In genomic region chr13:102291587-102292218, GRCh38 we compare ENCODE assay signal across 1 cellular context.
TF ChIP-seq lines count a peak whose summit lies in the region.

No MANE protein-coding gene starts in this region.

TF ChIP-seq in K562, 482 proteins besides CTCF, POLR2A, EP300 and RAD21 (continued from another document):
- TF ChIP-seq, protein P1, sequence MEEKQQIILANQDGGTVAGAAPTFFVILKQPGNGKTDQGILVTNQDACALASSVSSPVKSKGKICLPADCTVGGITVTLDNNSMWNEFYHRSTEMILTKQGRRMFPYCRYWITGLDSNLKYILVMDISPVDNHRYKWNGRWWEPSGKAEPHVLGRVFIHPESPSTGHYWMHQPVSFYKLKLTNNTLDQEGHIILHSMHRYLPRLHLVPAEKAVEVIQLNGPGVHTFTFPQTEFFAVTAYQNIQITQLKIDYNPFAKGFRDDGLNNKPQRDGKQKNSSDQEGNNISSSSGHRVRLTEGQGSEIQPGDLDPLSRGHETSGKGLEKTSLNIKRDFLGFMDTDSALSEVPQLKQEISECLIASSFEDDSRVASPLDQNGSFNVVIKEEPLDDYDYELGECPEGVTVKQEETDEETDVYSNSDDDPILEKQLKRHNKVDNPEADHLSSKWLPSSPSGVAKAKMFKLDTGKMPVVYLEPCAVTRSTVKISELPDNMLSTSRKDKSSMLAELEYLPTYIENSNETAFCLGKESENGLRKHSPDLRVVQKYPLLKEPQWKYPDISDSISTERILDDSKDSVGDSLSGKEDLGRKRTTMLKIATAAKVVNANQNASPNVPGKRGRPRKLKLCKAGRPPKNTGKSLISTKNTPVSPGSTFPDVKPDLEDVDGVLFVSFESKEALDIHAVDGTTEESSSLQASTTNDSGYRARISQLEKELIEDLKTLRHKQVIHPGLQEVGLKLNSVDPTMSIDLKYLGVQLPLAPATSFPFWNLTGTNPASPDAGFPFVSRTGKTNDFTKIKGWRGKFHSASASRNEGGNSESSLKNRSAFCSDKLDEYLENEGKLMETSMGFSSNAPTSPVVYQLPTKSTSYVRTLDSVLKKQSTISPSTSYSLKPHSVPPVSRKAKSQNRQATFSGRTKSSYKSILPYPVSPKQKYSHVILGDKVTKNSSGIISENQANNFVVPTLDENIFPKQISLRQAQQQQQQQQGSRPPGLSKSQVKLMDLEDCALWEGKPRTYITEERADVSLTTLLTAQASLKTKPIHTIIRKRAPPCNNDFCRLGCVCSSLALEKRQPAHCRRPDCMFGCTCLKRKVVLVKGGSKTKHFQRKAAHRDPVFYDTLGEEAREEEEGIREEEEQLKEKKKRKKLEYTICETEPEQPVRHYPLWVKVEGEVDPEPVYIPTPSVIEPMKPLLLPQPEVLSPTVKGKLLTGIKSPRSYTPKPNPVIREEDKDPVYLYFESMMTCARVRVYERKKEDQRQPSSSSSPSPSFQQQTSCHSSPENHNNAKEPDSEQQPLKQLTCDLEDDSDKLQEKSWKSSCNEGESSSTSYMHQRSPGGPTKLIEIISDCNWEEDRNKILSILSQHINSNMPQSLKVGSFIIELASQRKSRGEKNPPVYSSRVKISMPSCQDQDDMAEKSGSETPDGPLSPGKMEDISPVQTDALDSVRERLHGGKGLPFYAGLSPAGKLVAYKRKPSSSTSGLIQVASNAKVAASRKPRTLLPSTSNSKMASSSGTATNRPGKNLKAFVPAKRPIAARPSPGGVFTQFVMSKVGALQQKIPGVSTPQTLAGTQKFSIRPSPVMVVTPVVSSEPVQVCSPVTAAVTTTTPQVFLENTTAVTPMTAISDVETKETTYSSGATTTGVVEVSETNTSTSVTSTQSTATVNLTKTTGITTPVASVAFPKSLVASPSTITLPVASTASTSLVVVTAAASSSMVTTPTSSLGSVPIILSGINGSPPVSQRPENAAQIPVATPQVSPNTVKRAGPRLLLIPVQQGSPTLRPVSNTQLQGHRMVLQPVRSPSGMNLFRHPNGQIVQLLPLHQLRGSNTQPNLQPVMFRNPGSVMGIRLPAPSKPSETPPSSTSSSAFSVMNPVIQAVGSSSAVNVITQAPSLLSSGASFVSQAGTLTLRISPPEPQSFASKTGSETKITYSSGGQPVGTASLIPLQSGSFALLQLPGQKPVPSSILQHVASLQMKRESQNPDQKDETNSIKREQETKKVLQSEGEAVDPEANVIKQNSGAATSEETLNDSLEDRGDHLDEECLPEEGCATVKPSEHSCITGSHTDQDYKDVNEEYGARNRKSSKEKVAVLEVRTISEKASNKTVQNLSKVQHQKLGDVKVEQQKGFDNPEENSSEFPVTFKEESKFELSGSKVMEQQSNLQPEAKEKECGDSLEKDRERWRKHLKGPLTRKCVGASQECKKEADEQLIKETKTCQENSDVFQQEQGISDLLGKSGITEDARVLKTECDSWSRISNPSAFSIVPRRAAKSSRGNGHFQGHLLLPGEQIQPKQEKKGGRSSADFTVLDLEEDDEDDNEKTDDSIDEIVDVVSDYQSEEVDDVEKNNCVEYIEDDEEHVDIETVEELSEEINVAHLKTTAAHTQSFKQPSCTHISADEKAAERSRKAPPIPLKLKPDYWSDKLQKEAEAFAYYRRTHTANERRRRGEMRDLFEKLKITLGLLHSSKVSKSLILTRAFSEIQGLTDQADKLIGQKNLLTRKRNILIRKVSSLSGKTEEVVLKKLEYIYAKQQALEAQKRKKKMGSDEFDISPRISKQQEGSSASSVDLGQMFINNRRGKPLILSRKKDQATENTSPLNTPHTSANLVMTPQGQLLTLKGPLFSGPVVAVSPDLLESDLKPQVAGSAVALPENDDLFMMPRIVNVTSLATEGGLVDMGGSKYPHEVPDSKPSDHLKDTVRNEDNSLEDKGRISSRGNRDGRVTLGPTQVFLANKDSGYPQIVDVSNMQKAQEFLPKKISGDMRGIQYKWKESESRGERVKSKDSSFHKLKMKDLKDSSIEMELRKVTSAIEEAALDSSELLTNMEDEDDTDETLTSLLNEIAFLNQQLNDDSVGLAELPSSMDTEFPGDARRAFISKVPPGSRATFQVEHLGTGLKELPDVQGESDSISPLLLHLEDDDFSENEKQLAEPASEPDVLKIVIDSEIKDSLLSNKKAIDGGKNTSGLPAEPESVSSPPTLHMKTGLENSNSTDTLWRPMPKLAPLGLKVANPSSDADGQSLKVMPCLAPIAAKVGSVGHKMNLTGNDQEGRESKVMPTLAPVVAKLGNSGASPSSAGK (IDR thresholded peaks at IDR 0.05), result no peak
- peak; percentile 58 for TF ChIP-seq MAFG (tag; conservative IDR thresholded peaks at IDR 0.05)
- TF ChIP-seq PHF21A (IDR thresholded peaks at IDR 0.05; ENCODE audit: borderline replicate concordance, low read depth), result no peak
- peak; percentile 74 for TF ChIP-seq ZNF316 (IDR thresholded peaks at IDR 0.05)
- no peak for TF ChIP-seq ZNF274 (IDR thresholded peaks at IDR 0.05; ENCODE audit: borderline replicate concordance, low read depth, low read length)
- TF ChIP-seq C11orf30 (IDR thresholded peaks at IDR 0.05; ENCODE audit: low read depth), result peak; percentile 63; the same call in 1 of the 2 replicates
- peak; percentile 54; the same call in 1 of the 2 replicates for TF ChIP-seq MAFF (IDR thresholded peaks at IDR 0.05; ENCODE audit: low read length)
